1 cellular context compared by ENCODE assay signal in genomic region chrX:46330513-46330912, GRCh38.
TF ChIP-seq lines count a peak whose summit lies in the region.

No MANE protein-coding gene starts in this region.

TF ChIP-seq in A549, 52 proteins besides CTCF, POLR2A, EP300 and RAD21 (continued from another document):
- TF ChIP-seq PBX3 (IDR thresholded peaks at IDR 0.05) (no peak), HOXB5 (CRISPR knock-in tag; IDR thresholded peaks at IDR 0.05) (peak; percentile 74; the same call in 1 of the 2 replicates), HOXB13 (CRISPR knock-in tag; IDR thresholded peaks at IDR 0.05; ENCODE audit: low read depth) (peak; percentile 93)
